In genomic region chr1:211258310-211258755, GRCh38 we compare ENCODE assay signal across 8 cellular contexts. TPM values are rescaled to one million over a fixed set of nuclear protein-coding genes. Genes with fewer than 3 reads are reported as not detected.
DNase-seq lines count a peak whose midpoint lies in the region; ATAC-seq and TF ChIP-seq lines count a peak whose summit lies in the region.

No MANE protein-coding gene starts in this region.

- DNase-seq in Daoy (ENCODE audit: low read depth) (peak; percentile 87), MV-4-11 (lab: John Stamatoyannopoulos, UW) (peak; percentile 54), glomerular visceral epithelial cell (ENCODE audit: extremely low spot score) (peak; percentile 85), osteoblast (ENCODE audit: insufficient read length, low spot score, missing footprints) (peak; percentile 58)
- peak in 1 of 2 donors; percentile 54 for DNase-seq in activated naive CD4-positive, alpha-beta T cell treated with anti-CD3 and anti-CD28 coated beads, Interleukin-2, amount 50 U/mL, for 72 hours (ENCODE audit: low spot score in 2 of 2)

- H3K4me3 ChIP-seq in HEK293 (ENCODE audit: low read depth, low read length) (peak overlapping the region; percentile 97), osteoblast (ENCODE audit: insufficient read depth, low read length) (peak overlapping the region; percentile 95), thymus (ENCODE audit: low read length) (peak overlapping the region; percentile 86)

- H3K4me1 ChIP-seq in HEK293 (ENCODE audit: control insufficient read depth, insufficient read depth, low read length) (no peaks in the 10 kb centered on the region), osteoblast (ENCODE audit: insufficient read depth, low read length) (peaks cover 21% of the 10 kb centered on the region), thymus (ENCODE audit: control insufficient read depth, insufficient read depth, low read length) (no peaks in the 10 kb centered on the region)

- H3K4me2 ChIP-seq in osteoblast (ENCODE audit: insufficient read depth, low read length) = peak overlapping the region; percentile 100

- peak overlapping the region; percentile 96 for H2AFZ ChIP-seq in osteoblast (ENCODE audit: low read length)

- peaks cover 6 to 7% of the 10 kb centered on the region in 2 donors for H3K36me3 Mint-ChIP-seq in activated naive CD4-positive, alpha-beta T cell treated with anti-CD3 and anti-CD28 coated beads, Interleukin-2, amount 50 U/mL, for 72 hours

- CTCF ChIA-PET in HEK293 (lab: Yijun Ruan, JAX) = interaction anchor here (0.6 to 1.5 kb wide), 10 partner anchors 10 to 1105 kb away, joined by 3 to 7 read pairs (median 4); partner anchors contain the start of gene KCNH1

- WGBS in thymus = under 1% methylated on average over 17 of the region's 17 CpGs

- H3K9me3 ChIP-seq in HEK293 (ENCODE audit: control insufficient read depth, insufficient read depth, low read depth, low read length) (no peaks in the 10 kb centered on the region), osteoblast (ENCODE audit: low read depth, low read length) (no peaks in the 10 kb centered on the region), thymus (ENCODE audit: control insufficient read depth) (no peaks in the 10 kb centered on the region)

- H3K27ac ChIP-seq in HEK293 (ENCODE audit: extremely low read depth, low read depth, low read length) (peak overlapping the region; percentile 94), osteoblast (ENCODE audit: low read depth, low read length) (peak overlapping the region; percentile 92), thymus (ENCODE audit: low read depth) (peak overlapping the region; percentile 100)

- peak; percentile 61 for ATAC-seq in SK-N-SH treated with all-trans-retinoic acid at 6 μM for 48 hours
- ATAC-seq in activated naive CD4-positive, alpha-beta T cell treated with anti-CD3 and anti-CD28 coated beads, Interleukin-2, amount 50 U/mL, for 72 hours = peak in 1 of 2 donors; percentile 21

- no peaks in the 10 kb centered on the region for H3K9me3 Mint-ChIP-seq in activated naive CD4-positive, alpha-beta T cell treated with anti-CD3 and anti-CD28 coated beads, Interleukin-2, amount 50 U/mL, for 72 hours

- H3K36me3 ChIP-seq in HEK293 (ENCODE audit: control insufficient read depth in 2 of 2, insufficient read depth in 1 of 2, low read length in 2 of 2) (no peaks in the 10 kb centered on the region; a peak in 2 of 3 replicates), osteoblast (ENCODE audit: insufficient read depth, low read length) (peaks cover 4% of the 10 kb centered on the region), thymus (ENCODE audit: control insufficient read depth, insufficient read depth) (no peaks in the 10 kb centered on the region)

- peak overlapping the region; percentile 79 to 81 for H3K27ac Mint-ChIP-seq in activated naive CD4-positive, alpha-beta T cell treated with anti-CD3 and anti-CD28 coated beads, Interleukin-2, amount 50 U/mL, for 72 hours

- POLR2A ChIA-PET in HEK293 (lab: Yijun Ruan, JAX) = interaction anchor here (0.7 to 1.4 kb wide), 3 partner anchors 8 to 22 kb away, joined by 3 to 4 read pairs (median 3); no protein-coding TSS in a partner anchor

- H3K79me2 ChIP-seq in osteoblast (ENCODE audit: insufficient read depth, low read length) = peaks cover 29% of the 10 kb centered on the region

- no peaks in the 10 kb centered on the region for H3K27me3 ChIP-seq in osteoblast (ENCODE audit: insufficient read depth, low read length)
- no peaks in the 10 kb centered on the region for H3K27me3 ChIP-seq in thymus (ENCODE audit: control insufficient read depth, insufficient read depth)

- peaks cover 5% of the 10 kb centered on the region for H4K20me1 ChIP-seq in osteoblast (ENCODE audit: insufficient read depth, low read length)

- TF ChIP-seq CTCF in HEK293 (tag by site-specific recombination; IDR thresholded peaks at IDR 0.05) = no peak
- no peak for TF ChIP-seq CTCF in osteoblast (IDR thresholded peaks at IDR 0.05; ENCODE audit: extremely low read depth, low read depth, low read length)

TF ChIP-seq in HEK293, 187 proteins besides CTCF, POLR2A, EP300 and RAD21:
- TF ChIP-seq ZBTB17 (tag by site-specific recombination; IDR thresholded peaks at IDR 0.05) = peak; percentile 85
- TF ChIP-seq KLF9 (tag by site-specific recombination; IDR thresholded peaks at IDR 0.05; ENCODE audit: low read depth) = no peak
- TF ChIP-seq ZNF174 (tag by site-specific recombination; IDR thresholded peaks at IDR 0.05) = no peak
- 0 out of 2 replicates have a peak, but pooled peaks have one; percentile 10 for TF ChIP-seq ZNF629 (tag by site-specific recombination; IDR thresholded peaks at IDR 0.05)
- TF ChIP-seq ZSCAN16 (tag by site-specific recombination; IDR thresholded peaks at IDR 0.05) = no peak
- 0 out of 2 replicates have a peak, but pooled peaks have one; percentile 10 for TF ChIP-seq ZNF341 (tag by site-specific recombination; IDR thresholded peaks at IDR 0.05; ENCODE audit: low read depth)
- peak; percentile 95 for TF ChIP-seq ZNF366 (tag by site-specific recombination; conservative IDR thresholded peaks at IDR 0.05)
- TF ChIP-seq ZFP69B (tag by site-specific recombination; IDR thresholded peaks at IDR 0.05) = no peak; the same call in 1 of the 2 replicates
- peak; percentile 78 for TF ChIP-seq ZNF335 (tag by site-specific recombination; conservative IDR thresholded peaks at IDR 0.05)
- peak; percentile 78; the same call in 1 of the 2 replicates for TF ChIP-seq ZBTB20 (tag by site-specific recombination; IDR thresholded peaks at IDR 0.05)
- no peak for TF ChIP-seq ZNF473 (tag by site-specific recombination; IDR thresholded peaks at IDR 0.05)
- TF ChIP-seq SP2 (tag by site-specific recombination; IDR thresholded peaks at IDR 0.05) = no peak
- 0 out of 2 replicates have a peak, but pooled peaks have one; percentile 52 for TF ChIP-seq PRDM1 (tag by site-specific recombination; IDR thresholded peaks at IDR 0.05)
TF ChIP-seq in HEK293: peak in this region for 7.

TF ChIP-seq in SK-N-SH treated with all-trans-retinoic acid at 6 μM for 48 hours, 23 proteins besides CTCF, POLR2A, EP300 and RAD21 (continues in another document):
- TF ChIP-seq OSR1 (CRISPR knock-in tag; IDR thresholded peaks at IDR 0.05) (no peak), RARB (CRISPR knock-in tag; IDR thresholded peaks at IDR 0.05) (no peak), ARNTL (CRISPR knock-in tag; IDR thresholded peaks at IDR 0.05; ENCODE audit: borderline replicate concordance, low read depth) (no peak), ZFP30 (CRISPR knock-in tag; IDR thresholded peaks at IDR 0.05) (no peak), CREB5 (CRISPR knock-in tag; IDR thresholded peaks at IDR 0.05; ENCODE audit: low read depth) (no peak), ISL1 (CRISPR knock-in tag; IDR thresholded peaks at IDR 0.05) (no peak), TSHZ2 (CRISPR knock-in tag; IDR thresholded peaks at IDR 0.05) (no peak), GLIS3 (CRISPR knock-in tag; IDR thresholded peaks at IDR 0.05) (no peak), TCF4 (CRISPR knock-in tag; IDR thresholded peaks at IDR 0.05; ENCODE audit: borderline replicate concordance) (no peak), ZNF70 (CRISPR knock-in tag; IDR thresholded peaks at IDR 0.05) (no peak), ZNF8 (CRISPR knock-in tag; IDR thresholded peaks at IDR 0.05) (no peak), ZFP3 (CRISPR knock-in tag; IDR thresholded peaks at IDR 0.05) (no peak), SNAI2 (CRISPR knock-in tag; IDR thresholded peaks at IDR 0.05) (no peak)

RNA-seq across cellular contexts. Expression of gene RCOR3, which starts 0.8 kb away (rescaled TPM):
- 8.1 and 24.0 TPM in 2 replicates for total RNA-seq in Daoy (2014; rRNA removed; shearing (Covaris generic))
- 10 to 100 TPM; 42.9 to 62.1 TPM for total RNA-seq in activated naive CD4-positive, alpha-beta T cell treated with anti-CD3 and anti-CD28 coated beads, Interleukin-2, amount 50 U/mL, for 72 hours
- 39.8 and 51.3 TPM in 2 replicates for total RNA-seq in osteoblast
- polyA plus RNA-seq in thymus = 52.4 TPM
